In the genomic region with DNA sequence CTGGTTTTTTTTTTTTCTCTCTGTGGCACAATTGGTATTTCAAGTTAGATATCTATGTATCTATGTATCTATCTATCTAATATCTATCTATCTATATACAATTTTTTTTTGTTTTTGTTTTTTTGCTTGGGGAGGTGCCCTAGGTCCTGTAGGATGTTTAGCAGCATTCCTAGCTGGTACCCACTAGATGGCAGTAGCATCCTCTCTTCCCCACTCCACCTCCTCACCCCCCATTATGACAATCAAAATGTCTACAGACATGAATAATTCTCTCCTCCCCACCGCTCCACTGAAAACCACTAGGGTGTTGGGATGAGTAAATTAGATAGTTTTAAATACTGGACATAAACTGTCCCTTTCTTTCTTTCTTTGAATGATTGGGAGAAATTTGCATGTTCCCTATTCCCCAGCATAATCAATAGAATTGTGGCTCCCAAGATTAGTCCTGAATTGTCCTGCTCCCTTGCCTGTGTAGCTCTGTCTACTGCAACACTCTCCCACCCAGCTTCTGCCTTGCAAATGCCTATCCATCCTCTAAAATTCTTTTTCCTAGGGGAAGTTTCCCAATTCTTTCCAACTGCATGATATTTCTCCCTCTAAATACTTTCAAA, we compare ENCODE assay signal across 10 cellular contexts.
DNase-seq lines count a peak whose midpoint lies in the region; TF ChIP-seq lines count a peak whose summit lies in the region.
"Had no signal": no experiment of that assay in that cellular context is flagged by ENCODE, and none has a peak within 500 bp of the region (broad histone marks: within the 10 kb centered on the region; RNA-seq: fewer than 3 reads in every experiment).

No MANE protein-coding gene starts in this region.

- no peak overlapping the region for H2BK5ac ChIP-seq in mesendoderm (ENCODE audit: low read length)

- no peak overlapping the region for H2BK15ac ChIP-seq in mesendoderm (replicated peaks; ENCODE audit: low read depth)

- intact Hi-C loops in activated naive CD4-positive, alpha-beta T cell treated with anti-CD3 and anti-CD28 coated beads for 36 hours (cut with micrococcal nuclease) = loop anchor here (2.0 kb wide), 2 partner anchors 416 to 894 kb away; no protein-coding TSS in a partner anchor

- peak; percentile 86 for TF ChIP-seq CTCF in brain microvascular endothelial cell (IDR thresholded peaks at IDR 0.05; ENCODE audit: low read depth, low read length, missing control alignments)

- H3K27ac Mint-ChIP-seq in activated naive CD4-positive, alpha-beta T cell treated with anti-CD3 and anti-CD28 coated beads for 36 hours = no peak overlapping the region
- H3K27ac Mint-ChIP-seq: activated naive CD4-positive, alpha-beta T cell treated with anti-CD3 and anti-CD28 coated beads, Interleukin-2, amount 50 U/mL, for 24 hours; CD4-positive, CD25-positive, alpha-beta regulatory T cell had no signal

- WGBS in mesendoderm (ENCODE audit: extremely low coverage, insufficient coverage, low lambda C conversion rate) = no CpG with 5 or more reads among the region's 1 CpG

- H3K27me3 Mint-ChIP-seq in activated naive CD4-positive, alpha-beta T cell treated with anti-CD3 and anti-CD28 coated beads for 36 hours (ENCODE audit: low read depth) = no peaks in the 10 kb centered on the region
- H3K27me3 Mint-ChIP-seq: CD4-positive, CD25-positive, alpha-beta regulatory T cell had no signal

- H3K36me3 ChIP-seq in H7 (replicated peaks; ENCODE audit: control insufficient read depth, insufficient read depth, low read length) (no peaks in the 10 kb centered on the region), brain microvascular endothelial cell (replicated peaks) (no peaks in the 10 kb centered on the region), mesendoderm (ENCODE audit: control insufficient read depth, insufficient read depth, low read length) (no peaks in the 10 kb centered on the region)

- no peak overlapping the region for H3K4ac ChIP-seq in mesendoderm (ENCODE audit: low read depth, low read length)

- no peak overlapping the region for H3K4me3 ChIP-seq in H7 (ENCODE audit: insufficient read depth, low read depth, low read length)
- H3K4me3 ChIP-seq in brain microvascular endothelial cell (ENCODE audit: low read depth, low read length) = no peak overlapping the region
- no peak overlapping the region for H3K4me3 ChIP-seq in mesendoderm (ENCODE audit: low read length)

- no peak overlapping the region for H3K9ac ChIP-seq in mesendoderm (ENCODE audit: low read length)

- H3K27ac ChIP-seq in brain microvascular endothelial cell (no peak overlapping the region), mesendoderm (ENCODE audit: low read depth, low read length) (no peak overlapping the region)

- H4K8ac ChIP-seq in mesendoderm (ENCODE audit: low read depth, low read length) = no peak overlapping the region

- H3K4me1 Mint-ChIP-seq in activated naive CD4-positive, alpha-beta T cell treated with anti-CD3 and anti-CD28 coated beads for 36 hours (ENCODE audit: low read depth) = no peaks in the 10 kb centered on the region
- H3K4me1 Mint-ChIP-seq: activated naive CD4-positive, alpha-beta T cell treated with anti-CD3 and anti-CD28 coated beads, Interleukin-2, amount 50 U/mL, for 24 hours; CD4-positive, CD25-positive, alpha-beta regulatory T cell had no signal

- H3K27me3 ChIP-seq in H7 (ENCODE audit: control insufficient read depth, insufficient read depth, low read length) (no peaks in the 10 kb centered on the region), brain microvascular endothelial cell (replicated peaks) (no peaks in the 10 kb centered on the region), mesendoderm (ENCODE audit: insufficient read depth, low read length, poor library complexity) (no peaks in the 10 kb centered on the region)

- H3K56ac ChIP-seq in mesendoderm (ENCODE audit: low read length) = no peak overlapping the region

- no peaks in the 10 kb centered on the region for H3K79me2 ChIP-seq in mesendoderm (ENCODE audit: control insufficient read depth, insufficient read depth, low read length)

- H3K4me3 Mint-ChIP-seq in activated naive CD4-positive, alpha-beta T cell treated with anti-CD3 and anti-CD28 coated beads for 36 hours = no peak overlapping the region
- H3K4me3 Mint-ChIP-seq: activated naive CD4-positive, alpha-beta T cell treated with anti-CD3 and anti-CD28 coated beads, Interleukin-2, amount 50 U/mL, for 24 hours; CD4-positive, CD25-positive, alpha-beta regulatory T cell had no signal

- H3K36me3 Mint-ChIP-seq in activated naive CD4-positive, alpha-beta T cell treated with anti-CD3 and anti-CD28 coated beads for 36 hours (ENCODE audit: low read depth) = no peaks in the 10 kb centered on the region
- H3K36me3 Mint-ChIP-seq: activated naive CD4-positive, alpha-beta T cell treated with anti-CD3 and anti-CD28 coated beads, Interleukin-2, amount 50 U/mL, for 24 hours; CD4-positive, CD25-positive, alpha-beta regulatory T cell had no signal

- no peak overlapping the region for H3K18ac ChIP-seq in mesendoderm (ENCODE audit: low read length)

- H2AK5ac ChIP-seq in mesendoderm (ENCODE audit: low read length) = no peak overlapping the region

- CTCF ChIA-PET in activated naive CD4-positive, alpha-beta T cell treated with anti-CD3 and anti-CD28 coated beads for 36 hours (lab: Charles Lee) = interaction anchor here (0.6 kb wide), 2 partner anchors 10 to 134 kb away, joined by 3 read pairs; no protein-coding TSS in a partner anchor

- H2BK120ac ChIP-seq in mesendoderm (ENCODE audit: low read depth, low read length) = no peak overlapping the region

- H3K4me2 ChIP-seq in mesendoderm (ENCODE audit: low read length) = no peak overlapping the region

- in situ Hi-C loops in brain microvascular endothelial cell (cut with HindIII; ENCODE audit: low pct_ligation_motif_present, low sequenced_read_pairs) = no loop called here

- H3K9me3 Mint-ChIP-seq in activated naive CD4-positive, alpha-beta T cell treated with anti-CD3 and anti-CD28 coated beads for 36 hours = peaks cover 10% of the 10 kb centered on the region

- H3K23ac ChIP-seq in mesendoderm (ENCODE audit: low read length) = no peak overlapping the region

- no peaks in the 10 kb centered on the region for H3K4me1 ChIP-seq in mesendoderm (ENCODE audit: control insufficient read depth, low read depth, low read length)

- H3K79me1 ChIP-seq in mesendoderm (ENCODE audit: low read length) = no peaks in the 10 kb centered on the region

- DNase-seq in NCI-H187 treated with DMSO at 0.1 percent for 48 hours (lab: John Stamatoyannopoulos, UW) = peak; percentile 25
- no peak for DNase-seq in NCI-H187 (lab: John Stamatoyannopoulos, UW)
- DNase-seq in H7 = peak; percentile 58
- peak; percentile 50 for DNase-seq in NCI-H146 (lab: John Stamatoyannopoulos, UW)
- DNase-seq in brain microvascular endothelial cell = peak; percentile 59
- DNase-seq in mesendoderm = peak; percentile 54
- no peak for DNase-seq in activated naive CD4-positive, alpha-beta T cell treated with anti-CD3 and anti-CD28 coated beads for 36 hours
- DNase-seq in central memory CD4-positive, alpha-beta T cell = no peak
- DNase-seq: CD4-positive, CD25-positive, alpha-beta regulatory T cell had no signal

- H4K5ac ChIP-seq in mesendoderm (ENCODE audit: low read length) = no peak overlapping the region

Comparison
In these comparisons a context has a peak if more than half of its experiments do, and no peak if none do; other contexts are left out.
1. DNase-seq: peak in NCI-H187 treated with DMSO at 0.1 percent for 48 hours (single experiment), H7 (single experiment), NCI-H146 (single experiment), brain microvascular endothelial cell (single experiment) and mesendoderm (single experiment); none in NCI-H187 (0 of 2), activated naive CD4-positive, alpha-beta T cell treated with anti-CD3 and anti-CD28 coated beads for 36 hours (single experiment) and central memory CD4-positive, alpha-beta T cell (single experiment).